18 cellular contexts compared by ENCODE assay signal in the genomic region with DNA sequence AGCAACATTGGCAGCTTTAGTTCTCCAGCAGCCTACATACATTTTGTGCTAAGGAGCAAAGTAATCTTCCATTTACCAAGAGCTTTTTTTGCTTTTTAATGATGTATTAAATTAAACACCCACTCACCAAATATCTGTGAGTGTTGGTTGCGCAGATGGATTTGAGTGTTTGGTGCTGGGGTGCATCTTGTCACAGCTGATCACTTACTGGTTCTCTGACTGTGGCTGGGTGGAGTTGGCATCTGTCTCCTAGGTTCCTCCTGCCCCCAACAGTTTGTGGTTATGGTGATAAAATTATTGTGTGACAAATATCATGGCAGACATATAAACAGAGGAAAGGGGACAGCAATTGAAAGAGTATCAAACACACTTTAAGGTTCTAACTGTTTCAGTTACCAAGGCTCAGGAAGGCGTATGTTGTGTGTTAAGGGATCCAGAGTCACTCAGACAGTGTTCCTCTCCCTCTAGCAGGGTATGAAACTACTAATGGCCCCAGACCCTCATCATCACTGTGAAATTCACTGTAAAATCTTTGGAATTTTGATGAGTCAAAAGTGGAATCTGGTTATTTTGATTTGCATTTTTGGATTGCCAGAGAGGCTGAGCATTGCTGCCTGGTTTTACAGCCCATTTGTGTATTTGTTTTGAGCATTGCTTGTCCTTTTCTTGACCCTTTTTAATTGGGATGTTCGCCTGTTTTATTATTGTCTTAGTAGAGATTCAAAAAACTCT.
DNase-seq lines count a peak whose midpoint lies in the region; ATAC-seq and TF ChIP-seq lines count a peak whose summit lies in the region.
"Had no signal": no experiment of that assay in that cellular context is flagged by ENCODE, and none has a peak within 500 bp of the region (broad histone marks: within the 10 kb centered on the region; RNA-seq: fewer than 3 reads in every experiment).

No MANE protein-coding gene starts in this region.

- CTCF ChIA-PET in mammary epithelial cell (lab: Charles Lee; ENCODE audit: low non-redundant PET): no interaction called here

- no TSS peak for BruUV-seq in mammary epithelial cell (replicated peaks; lab: Mats Ljungman, UMichigan)

- dilution Hi-C loops in mammary epithelial cell (cut with HindIII; ENCODE audit: low sequenced_read_pairs): no loop called here

- H3K36me3 ChIP-seq in SJSA1: no peaks in the 10 kb centered on the region
- H3K36me3 ChIP-seq in tibial artery: no peaks in the 10 kb centered on the region
- H3K36me3 ChIP-seq in mammary epithelial cell (ENCODE audit: insufficient read depth, low read length): no peaks in the 10 kb centered on the region
- H3K36me3 ChIP-seq: heart left ventricle had no signal

- WGBS in mammary epithelial cell (ENCODE audit: low coverage, missing lambda C conversion rate): 72% methylated on average over 3 of the region's 3 CpGs

- H3K27me3 ChIP-seq in SJSA1 (replicated peaks): no peaks in the 10 kb centered on the region
- no peaks in the 10 kb centered on the region for H3K27me3 ChIP-seq in tibial artery
- H3K27me3 ChIP-seq in mammary epithelial cell (ENCODE audit: insufficient read depth, low read length): no peaks in the 10 kb centered on the region
- H3K27me3 ChIP-seq: heart left ventricle had no signal

- no peak overlapping the region for H2AFZ ChIP-seq in mammary epithelial cell (ENCODE audit: low read depth, low read length)

- DNase-seq in GM04503 (ENCODE audit: low read depth) (peak; percentile 86), SJSA1 (ENCODE audit: low read depth in 1 of 2, low spot score in 2 of 2) (peak; percentile 52 to 88), fibroblast of mammary gland (ENCODE audit: low read depth) (peak; percentile 25), tibial artery (no peak), mammary epithelial cell (no peak)
- DNase-seq in stimulated activated CD8-positive, alpha-beta memory T cell treated with anti-CD3 and anti-CD28 coated beads, Interleukin-4, amount 100 ng/mL, for 48 hours: no peak
- DNase-seq: activated CD4-positive, alpha-beta T cell treated with anti-CD3 and anti-CD28 coated beads for 48 hours; activated T-cell treated with anti-CD3 and anti-CD28 coated beads, Interleukin-2, amount 50 U/mL, for 1 hour; Caco-2; central memory CD4-positive, alpha-beta T cell; heart left ventricle; kidney; midbrain; NCI-H774; stimulated activated naive CD8-positive, alpha-beta T cell treated with anti-CD3 and anti-CD28 coated beads, Interleukin-15, Interleukin-2, amounts not matched to agents 100 U/mL and 50 U/mL, for 24 hours; T-helper 2 cell had no signal

- no peak for ATAC-seq in GM19463 (IDR thresholded peaks at IDR 0.05; ENCODE audit: unreplicated experiment)
- ATAC-seq: activated naive CD4-positive, alpha-beta T cell treated with anti-CD3 and anti-CD28 coated beads, Interleukin-2, amount 50 U/mL, for 72 hours; heart left ventricle; stimulated activated naive CD8-positive, alpha-beta T cell treated with anti-CD3 and anti-CD28 coated beads, Interleukin-15, Interleukin-2, amounts not matched to agents 100 U/mL and 50 U/mL, for 24 hours had no signal

- intact Hi-C loops in tibial artery (cut with DNase I; ENCODE audit: low total_unique reads) (no loop called here), mammary epithelial cell (cut with micrococcal nuclease) (no loop called here)

- H3K9me3 ChIP-seq in SJSA1 (replicated peaks): no peaks in the 10 kb centered on the region
- no peaks in the 10 kb centered on the region for H3K9me3 ChIP-seq in tibial artery
- H3K9me3 ChIP-seq in mammary epithelial cell (replicated peaks; ENCODE audit: insufficient read depth, low read length): no peaks in the 10 kb centered on the region
- H3K9me3 ChIP-seq: Caco-2, heart left ventricle had no signal

- H3K4me3 ChIP-seq in SJSA1 (no peak overlapping the region), fibroblast of mammary gland (ENCODE audit: control insufficient read depth, low read depth, low read length) (no peak overlapping the region), tibial artery (no peak overlapping the region), mammary epithelial cell (replicated peaks in 1 of 3; ENCODE audit: insufficient read depth in 1 of 3, low read depth in 2 of 3, low read length in 3 of 3) (no peak overlapping the region)
- H3K4me3 ChIP-seq: heart left ventricle had no signal

- H3K27ac ChIP-seq in SJSA1 (peak overlapping the region; percentile 86), tibial artery (no peak overlapping the region), mammary epithelial cell (ENCODE audit: insufficient read depth, low read depth, low read length) (no peak overlapping the region)
- H3K27ac ChIP-seq: heart left ventricle had no signal

- H3K4me1 ChIP-seq in SJSA1 (replicated peaks) (peaks cover 25% of the 10 kb centered on the region), tibial artery (peaks cover 0 to 13% (median 0%) of the 10 kb centered on the region in 4 donors), mammary epithelial cell (ENCODE audit: insufficient read depth, low read length) (no peaks in the 10 kb centered on the region)
- H3K4me1 ChIP-seq: Caco-2, heart left ventricle had no signal

- no peak overlapping the region for H3K4me2 ChIP-seq in mammary epithelial cell (ENCODE audit: insufficient read depth, low read depth, low read length)

- H3K79me2 ChIP-seq in mammary epithelial cell (ENCODE audit: insufficient read depth, low read length): no peaks in the 10 kb centered on the region

- in situ Hi-C loops in mammary epithelial cell (cut with MboI; ENCODE audit: low sequenced_read_pairs in 2 of 2): no loop called here

- no peak overlapping the region for H3K9ac ChIP-seq in mammary epithelial cell (ENCODE audit: insufficient read depth, low read length)

- TF ChIP-seq CTCF in fibroblast of mammary gland (conservative IDR thresholded peaks at IDR 0.05; ENCODE audit: control insufficient read depth, insufficient read depth, low read depth, low read length) (no peak), tibial artery (IDR thresholded peaks at IDR 0.05) (no peak), mammary epithelial cell (conservative IDR thresholded peaks at IDR 0.05 in 1 of 2, IDR thresholded peaks at IDR 0.05 in 1 of 2; ENCODE audit: extremely low read depth in 1 of 2, insufficient read depth in 1 of 2, low read depth in 1 of 2, low read length in 2 of 2) (no peak)

- H4K20me1 ChIP-seq in mammary epithelial cell (ENCODE audit: insufficient read depth, low read length): no peaks in the 10 kb centered on the region

Comparison
In these comparisons a context has a peak if more than half of its experiments do, and no peak if none do; other contexts are left out.
1. DNase-seq: peak in GM04503 (single experiment), SJSA1 (2 of 2) and fibroblast of mammary gland (single experiment); none in tibial artery (0 of 2), mammary epithelial cell (single experiment) and stimulated activated CD8-positive, alpha-beta memory T cell treated with anti-CD3 and anti-CD28 coated beads, Interleukin-4, amount 100 ng/mL, for 48 hours (single experiment).